In the genomic region with DNA sequence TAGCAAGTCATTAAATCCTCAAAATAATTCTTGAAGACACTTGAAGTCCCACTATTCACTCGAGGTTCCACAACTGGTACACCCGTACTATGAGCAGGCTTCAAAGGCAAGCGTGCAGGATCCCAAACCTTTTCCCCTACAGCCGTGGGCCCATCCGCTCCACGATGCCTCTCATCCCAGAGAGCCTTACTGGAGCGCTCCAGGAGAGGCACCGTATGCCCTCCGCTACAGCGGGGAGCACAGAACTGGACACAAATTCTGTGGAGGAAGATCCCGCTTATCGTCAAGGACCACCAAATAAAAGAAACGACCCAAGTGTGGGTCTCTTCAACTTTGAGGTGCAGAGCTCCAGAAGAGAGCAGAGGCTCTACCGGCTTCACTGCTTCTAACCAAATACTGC, we compare ENCODE assay signal across 1 cellular context.
TF ChIP-seq lines count a peak whose summit lies in the region.

No MANE protein-coding gene starts in this region.

TF ChIP-seq in GM12878, 131 proteins besides CTCF, POLR2A, EP300 and RAD21:
- TF ChIP-seq NR2C2 (IDR thresholded peaks at IDR 0.05; ENCODE audit: borderline replicate concordance, control insufficient read depth, insufficient read length, low read depth) (no peak), DPF2 (IDR thresholded peaks at IDR 0.05) (0 out of 2 replicates have a peak, but pooled peaks have one; percentile 22)
